ENCODE assay signal across 19 cellular contexts in genomic region chr3:115977866-115978265, GRCh38.
"Had no signal": no experiment of that assay in that cellular context is flagged by ENCODE, and none has a peak within 500 bp of the region (broad histone marks: within the 10 kb centered on the region; RNA-seq: fewer than 3 reads in every experiment).

No MANE protein-coding gene starts in this region.

- H3K36me3 ChIP-seq: breast epithelium, gastroesophageal sphincter, prostate gland, right lobe of liver had no signal

- ATAC-seq: activated T-cell treated with anti-CD3 and anti-CD28 coated beads, Interleukin-2, amount 50 U/mL, for 72 hours; gastroesophageal sphincter; left lobe of liver; natural killer cell; right lobe of liver had no signal

- H3K4me3 ChIP-seq: breast epithelium, gastroesophageal sphincter, prostate gland, right lobe of liver had no signal

- H3K4me1 Mint-ChIP-seq: activated naive CD8-positive, alpha-beta T cell treated with anti-CD3 and anti-CD28 coated beads for 36 hours; natural killer cell had no signal

- H3K9me3 ChIP-seq: breast epithelium, gastroesophageal sphincter, prostate gland, right lobe of liver had no signal

- H3K36me3 Mint-ChIP-seq: activated CD4-positive, alpha-beta memory T cell treated with anti-CD3 and anti-CD28 coated beads for 36 hours; activated naive CD8-positive, alpha-beta T cell treated with anti-CD3 and anti-CD28 coated beads for 36 hours; natural killer cell had no signal

- DNase-seq: activated CD4-positive, alpha-beta memory T cell treated with anti-CD3 and anti-CD28 coated beads for 36 hours; activated CD4-positive, CD25-positive, alpha-beta regulatory T cell treated with anti-CD3 and anti-CD28 coated beads, Interleukin-2, amount 50 U/mL, for 72 hours; activated gamma-delta T cell treated with Interleukin-2 at 50 U/mL for 16 hours; activated naive CD8-positive, alpha-beta T cell treated with anti-CD3 and anti-CD28 coated beads for 36 hours; activated T-cell treated with anti-CD3 and anti-CD28 coated beads, Interleukin-2, amount 50 U/mL, for 72 hours; anterior cingulate cortex; islet precursor cell; mammary epithelial cell; natural killer cell; right lobe of liver; stimulated activated CD4-positive, alpha-beta T cell treated with anti-CD3 and anti-CD28 coated beads, Interleukin-2, amount 100 ng/mL, for 24 hours; stimulated activated naive CD4-positive, alpha-beta T cell; substantia nigra; trophoblast cell had no signal

- H3K4me1 ChIP-seq: breast epithelium, gastroesophageal sphincter, prostate gland, right lobe of liver had no signal

- H3K27ac Mint-ChIP-seq: activated CD4-positive, alpha-beta memory T cell treated with anti-CD3 and anti-CD28 coated beads for 36 hours; activated naive CD8-positive, alpha-beta T cell treated with anti-CD3 and anti-CD28 coated beads for 36 hours; activated T-cell treated with anti-CD3 and anti-CD28 coated beads, Interleukin-2, amount 50 U/mL, for 72 hours; natural killer cell; T-helper 2 cell treated with Interferon-gamma antibody and Interleukin-4, amounts not matched to agents 5 μg/mL and 100 μg/mL, for 36 hours had no signal

- H3K27me3 ChIP-seq: breast epithelium, gastroesophageal sphincter, right lobe of liver had no signal

- H3K27ac ChIP-seq: breast epithelium, gastroesophageal sphincter, prostate gland, right lobe of liver had no signal

- H3K4me3 Mint-ChIP-seq: activated CD4-positive, alpha-beta memory T cell treated with anti-CD3 and anti-CD28 coated beads for 36 hours; activated naive CD8-positive, alpha-beta T cell treated with anti-CD3 and anti-CD28 coated beads for 36 hours; activated T-cell treated with anti-CD3 and anti-CD28 coated beads, Interleukin-2, amount 50 U/mL, for 72 hours; natural killer cell; T-helper 2 cell treated with Interferon-gamma antibody and Interleukin-4, amounts not matched to agents 5 μg/mL and 100 μg/mL, for 36 hours had no signal

- H3K9me3 Mint-ChIP-seq: activated CD4-positive, alpha-beta memory T cell treated with anti-CD3 and anti-CD28 coated beads for 36 hours; T-helper 2 cell treated with Interferon-gamma antibody and Interleukin-4, amounts not matched to agents 5 μg/mL and 100 μg/mL, for 36 hours had no signal

- H3K27me3 Mint-ChIP-seq: activated CD4-positive, alpha-beta memory T cell treated with anti-CD3 and anti-CD28 coated beads for 36 hours had no signal
